In genomic region chr17:10618202-10618635, GRCh38 we compare ENCODE assay signal across 8 cellular contexts. TPM values are rescaled to one million over a fixed set of nuclear protein-coding genes. Genes with fewer than 3 reads are reported as not detected.
DNase-seq lines count a peak whose midpoint lies in the region; ATAC-seq, FAIRE-seq and TF ChIP-seq lines count a peak whose summit lies in the region.

No MANE protein-coding gene starts in this region.

- CTCF ChIA-PET in A549 (lab: Yijun Ruan, JAX), result interaction anchor here (0.6 to 14.2 kb wide), 79 partner anchors 8 to 1749 kb away, joined by 3 to 614 read pairs (median 5); partner anchors contain the start of gene MYH3

- H3K4me2 ChIP-seq in A549, result peak overlapping the region; percentile 60

- TF ChIP-seq RAD21 in A549 (conservative IDR thresholded peaks at IDR 0.05 in 1 of 2, IDR thresholded peaks at IDR 0.05 in 1 of 2), result peak; percentile 82 to 90

- WGBS in A549 (ENCODE audit: missing lambda C conversion rate), result 11% methylated on average over 7 of the region's 7 CpGs

- TF ChIP-seq CTCF in A549 (IDR thresholded peaks at IDR 0.05), result peak; percentile 95

- POLR2A ChIA-PET in A549 (lab: Yijun Ruan, JAX), result no interaction called here

- FAIRE-seq in A549 (lab: Jason Lieb, UNC), result peak; percentile 87

- TF ChIP-seq POLR2A in A549 (IDR thresholded peaks at IDR 0.05; ENCODE audit: low read length), result no peak

- no peaks in the 10 kb centered on the region for H3K9me3 ChIP-seq in A549
- no peaks in the 10 kb centered on the region for H3K9me3 ChIP-seq in effector memory CD4-positive, alpha-beta T cell (ENCODE audit: control insufficient read depth, low read length)

- ATAC-seq in A549 (peak; percentile 91 to 95), GM18498 (IDR thresholded peaks at IDR 0.05; ENCODE audit: unreplicated experiment) (peak; percentile 81), HG02943 (IDR thresholded peaks at IDR 0.05; ENCODE audit: low read depth, unreplicated experiment) (peak; percentile 69)

- no peaks in the 10 kb centered on the region for H3K36me3 ChIP-seq in effector memory CD4-positive, alpha-beta T cell (ENCODE audit: control insufficient read depth, insufficient read depth, low read length)

- peak overlapping the region; percentile 41 to 43; a peak in 3 of 6 replicates for H3K27ac ChIP-seq in A549
- no peak overlapping the region for H3K27ac ChIP-seq in effector memory CD4-positive, alpha-beta T cell (ENCODE audit: insufficient read depth, low read length, poor library complexity, severe bottlenecking)

- TF ChIP-seq EP300 in A549 (IDR thresholded peaks at IDR 0.05), result no peak

- H3K4me1 ChIP-seq in A549, result peaks cover 17% of the 10 kb centered on the region; the same call in 1 of the 3 replicates
- no peaks in the 10 kb centered on the region for H3K4me1 ChIP-seq in effector memory CD4-positive, alpha-beta T cell (ENCODE audit: control insufficient read depth, insufficient read depth, low read length, poor library complexity, severe bottlenecking)

- DNase-seq in A549 (ENCODE audit: low read depth in 1 of 2, low spot score in 1 of 2) (peak; percentile 85 to 87), NCI-H510A treated with DMSO at 0.1 percent for 48 hours (lab: John Stamatoyannopoulos, UW) (peak; percentile 83), midbrain (lab: John Stamatoyannopoulos, UW) (peak; percentile 78)
- peak; percentile 33 to 39 for DNase-seq in activated CD4-positive, alpha-beta T cell treated with anti-CD3 and anti-CD28 coated beads, Interleukin-2, amount 50 U/mL, for 4 hours
- peak in 2 of 3 donors; percentile 4 to 22 for DNase-seq in effector memory CD4-positive, alpha-beta T cell
- DNase-seq in stimulated activated CD8-positive, alpha-beta memory T cell treated with anti-CD3 and anti-CD28 coated beads, Interleukin-4, amount 100 ng/mL, for 24 hours (ENCODE audit: low read depth), result peak; percentile 35

- H3K27me3 ChIP-seq in effector memory CD4-positive, alpha-beta T cell (replicated peaks; ENCODE audit: control insufficient read depth, insufficient read depth, low read length, poor library complexity, severe bottlenecking), result no peaks in the 10 kb centered on the region

- H3K4me3 ChIP-seq in A549, result no peak overlapping the region
- no peak overlapping the region for H3K4me3 ChIP-seq in effector memory CD4-positive, alpha-beta T cell (ENCODE audit: insufficient read depth, low read depth, low read length, poor library complexity, severe bottlenecking)

TF ChIP-seq in A549, 52 proteins besides CTCF, POLR2A, EP300 and RAD21:
- TF ChIP-seq SMC3 (IDR thresholded peaks at IDR 0.05), result peak; percentile 71
- no peak for TF ChIP-seq EHF (CRISPR knock-in tag; IDR thresholded peaks at IDR 0.05)

RNA-seq across cellular contexts. Expression of gene MYH3, which starts 38.9 kb away (rescaled TPM):
- polyA plus RNA-seq in A549 (2011; rRNA removed), result 1.6 TPM in 2 replicates
- polyA plus RNA-seq in A549 (2012; cell fraction: cytosol; rRNA removed), result 1.1 and 1.4 TPM in 2 replicates
- polyA plus RNA-seq in A549 (2012; cell fraction: nucleus; rRNA removed), result 3.5 and 4.3 TPM in 2 replicates
- 2.1 to 2.6 TPM (median 2.2 TPM) in 3 replicates for polyA plus RNA-seq in A549 (2017; fragmentation: RNase III; extraction: RNeasy Plus Mini Kit Qiagen cat#74134 plus additional on column Dnase treatment)
- 0.66 and 5.0 TPM in 2 replicates for polyA minus RNA-seq in A549 (2011; rRNA and poly(A)+ RNA removed)

Comparison
In these comparisons a context has a peak if more than half of its experiments do, and no peak if none do; other contexts are left out.
1. DNase-seq: peak in every context shown above with its lines; median percentile 86 in A549; 83 in NCI-H510A treated with DMSO at 0.1 percent for 48 hours; 78 in midbrain; 36 in activated CD4-positive, alpha-beta T cell treated with anti-CD3 and anti-CD28 coated beads, Interleukin-2, amount 50 U/mL, for 4 hours; 35 in stimulated activated CD8-positive, alpha-beta memory T cell treated with anti-CD3 and anti-CD28 coated beads, Interleukin-4, amount 100 ng/mL, for 24 hours; 13 in effector memory CD4-positive, alpha-beta T cell.